In genomic region chr18:28065793-28066186, GRCh38 we compare ENCODE assay signal across 1 cellular context.
TF ChIP-seq lines count a peak whose summit lies in the region.

No MANE protein-coding gene starts in this region.

TF ChIP-seq in endothelial cell of umbilical vein, 7 proteins besides CTCF, POLR2A, EP300 and RAD21 (continued from another document):
- no peak for TF ChIP-seq POLR2AphosphoS5 (IDR thresholded peaks at IDR 0.05; ENCODE audit: insufficient read depth, low read depth, low read length)
- TF ChIP-seq EZH2 (IDR thresholded peaks at IDR 0.05; ENCODE audit: borderline replicate concordance, low read depth, low read length, severe bottlenecking): no peak
- TF ChIP-seq FOS (IDR thresholded peaks at IDR 0.05; ENCODE audit: borderline replicate concordance, insufficient read depth, low read length): no peak
